In the genomic region with DNA sequence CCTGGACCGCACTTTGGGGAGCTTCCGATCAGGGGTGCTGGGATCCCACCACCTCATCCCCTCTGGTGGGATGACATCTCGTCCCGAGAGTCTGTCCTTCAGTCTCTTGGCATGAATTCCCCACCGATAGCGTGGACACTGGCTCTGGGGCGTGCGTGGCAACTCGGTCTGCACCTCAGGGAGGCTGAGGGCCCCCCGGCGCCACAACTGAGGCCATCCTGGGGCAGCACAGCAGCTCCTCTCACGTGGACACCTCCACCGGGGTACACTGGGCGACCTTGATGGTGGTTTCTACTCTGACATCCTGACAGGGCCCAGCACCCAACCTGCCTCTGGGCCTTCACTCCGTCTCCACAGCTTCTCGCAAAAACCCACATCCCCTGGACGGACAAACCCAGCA, we compare ENCODE assay signal across 24 cellular contexts. TPM values are rescaled to one million over a fixed set of nuclear protein-coding genes. Genes with fewer than 3 reads are reported as not detected.
DNase-seq lines count a peak whose midpoint lies in the region; FAIRE-seq and TF ChIP-seq lines count a peak whose summit lies in the region.
"Had no signal": no experiment of that assay in that cellular context is flagged by ENCODE, and none has a peak within 500 bp of the region (broad histone marks: within the 10 kb centered on the region; RNA-seq: fewer than 3 reads in every experiment).

No MANE protein-coding gene starts in this region.

- CTCF ChIA-PET in H1 (lab: Charles Lee; ENCODE audit: partially characterized antibody): interaction anchor here (1.0 to 2.0 kb wide), 3 partner anchors 70 to 296 kb away, joined by 3 to 5 read pairs (median 4); no protein-coding TSS in a partner anchor

- no peak overlapping the region for H2AK5ac ChIP-seq in H1 (ENCODE audit: low read depth, low read length)

- no peak overlapping the region for H3K27ac ChIP-seq in H1 (ENCODE audit: low read depth, low read length)
- H3K27ac ChIP-seq: BLaER1 had no signal

- H2BK5ac ChIP-seq in H1 (ENCODE audit: low read depth, low read length): no peak overlapping the region

- peaks cover 0 to 6% of the 10 kb centered on the region in 2 experiments for H4K20me1 ChIP-seq in H1 (replicated peaks in 1 of 2; ENCODE audit: control insufficient read depth in 1 of 2, insufficient read depth in 2 of 2, low read length in 2 of 2)

- no peaks in the 10 kb centered on the region for H3K79me2 ChIP-seq in H1 (ENCODE audit: control insufficient read depth in 1 of 2, insufficient read depth in 2 of 2, low read length in 2 of 2)

- POLR2A ChIA-PET in H1 (lab: Charles Lee; ENCODE audit: partially characterized antibody): interaction anchor here (0.6 to 1.3 kb wide), 3 partner anchors 10 to 60 kb away, joined by 3 read pairs; no protein-coding TSS in a partner anchor

- peaks cover 10% of the 10 kb centered on the region for H3K36me3 Mint-ChIP-seq in chondrocyte (ENCODE audit: low read depth)
- peaks cover 20% of the 10 kb centered on the region for H3K36me3 Mint-ChIP-seq in activated T-helper 2 cell treated with anti-CD3 and anti-CD28 coated beads, Interferon-gamma antibody, Interleukin-2, Interleukin-4, amounts not matched to agents 10 μg/mL and 5 μg/mL and 100 μg/mL, durations not matched to agents 14 hours and 24 hours and 36 hours (ENCODE audit: low read depth)

- no peaks in the 10 kb centered on the region; the same call in 1 of the 2 replicates for H3K79me1 ChIP-seq in H1 (ENCODE audit: low read depth, low read length)

- no peak overlapping the region for H3K27ac Mint-ChIP-seq in chondrocyte (ENCODE audit: unreplicated experiment)
- H3K27ac Mint-ChIP-seq in activated T-helper 2 cell treated with anti-CD3 and anti-CD28 coated beads, Interferon-gamma antibody, Interleukin-2, Interleukin-4, amounts not matched to agents 10 μg/mL and 5 μg/mL and 100 μg/mL, durations not matched to agents 14 hours and 24 hours and 36 hours: no peak overlapping the region
- H3K27ac Mint-ChIP-seq: CD4-positive, alpha-beta memory T cell; CD4-positive, CD25-positive, alpha-beta regulatory T cell had no signal

- no peaks in the 10 kb centered on the region for H3K27me3 Mint-ChIP-seq in chondrocyte (ENCODE audit: low read depth)
- H3K27me3 Mint-ChIP-seq in activated T-helper 2 cell treated with anti-CD3 and anti-CD28 coated beads, Interferon-gamma antibody, Interleukin-2, Interleukin-4, amounts not matched to agents 10 μg/mL and 5 μg/mL and 100 μg/mL, durations not matched to agents 14 hours and 24 hours and 36 hours (ENCODE audit: low read depth): no peaks in the 10 kb centered on the region
- H3K27me3 Mint-ChIP-seq: CD4-positive, alpha-beta memory T cell; CD8-positive, alpha-beta memory T cell had no signal

- H3K4me3 Mint-ChIP-seq in chondrocyte (ENCODE audit: unreplicated experiment): no peak overlapping the region
- H3K4me3 Mint-ChIP-seq in activated T-helper 2 cell treated with anti-CD3 and anti-CD28 coated beads, Interferon-gamma antibody, Interleukin-2, Interleukin-4, amounts not matched to agents 10 μg/mL and 5 μg/mL and 100 μg/mL, durations not matched to agents 14 hours and 24 hours and 36 hours (ENCODE audit: low read depth): no peak overlapping the region
- H3K4me3 Mint-ChIP-seq: CD14-positive monocyte; CD4-positive, alpha-beta memory T cell; CD4-positive, CD25-positive, alpha-beta regulatory T cell; CD8-positive, alpha-beta memory T cell had no signal

- H3K56ac ChIP-seq in H1 (replicated peaks; ENCODE audit: insufficient read length, low read depth, low read length): no peak overlapping the region

- no peak overlapping the region for H2BK20ac ChIP-seq in H1 (ENCODE audit: low read length)

- H4K8ac ChIP-seq in H1 (ENCODE audit: extremely low read depth, insufficient read depth, low read length): peak overlapping the region; percentile 68; the same call in 1 of the 2 replicates

- peaks cover 7 to 24% (median 7%) of the 10 kb centered on the region in 4 experiments; a peak in 6 of 8 replicates for H3K36me3 ChIP-seq in H1 (ENCODE audit: control insufficient read depth in 2 of 4, insufficient read depth in 4 of 4, low read length in 3 of 4)

- H3K4me1 Mint-ChIP-seq in chondrocyte (ENCODE audit: low read depth): no peaks in the 10 kb centered on the region
- H3K4me1 Mint-ChIP-seq in activated T-helper 2 cell treated with anti-CD3 and anti-CD28 coated beads, Interferon-gamma antibody, Interleukin-2, Interleukin-4, amounts not matched to agents 10 μg/mL and 5 μg/mL and 100 μg/mL, durations not matched to agents 14 hours and 24 hours and 36 hours (ENCODE audit: low read depth): no peaks in the 10 kb centered on the region
- H3K4me1 Mint-ChIP-seq: CD14-positive monocyte; CD4-positive, alpha-beta memory T cell; CD4-positive, CD25-positive, alpha-beta regulatory T cell; CD8-positive, alpha-beta memory T cell had no signal

- H3K18ac ChIP-seq in H1 (ENCODE audit: extremely low read depth, low read length): no peak overlapping the region

- no peak overlapping the region for H2AFZ ChIP-seq in H1 (ENCODE audit: low read length)

- H3K4me1 ChIP-seq in H1 (replicated peaks in 1 of 4; ENCODE audit: control insufficient read depth in 3 of 4, insufficient read depth in 4 of 4, low read length in 3 of 4): no peaks in the 10 kb centered on the region
- H3K4me1 ChIP-seq: BE2C had no signal

- no peak overlapping the region for H4K91ac ChIP-seq in H1 (replicated peaks; ENCODE audit: insufficient read length, low read length)

- no peak overlapping the region for H3K4me3 ChIP-seq in H1 (ENCODE audit: extremely low read depth in 1 of 4, insufficient read depth in 2 of 4, low read depth in 3 of 4, low read length in 4 of 4)
- H3K4me3 ChIP-seq: BLaER1 had no signal

- TF ChIP-seq CTCF in chondrocyte (IDR thresholded peaks at IDR 0.05) (no peak), H1 (IDR thresholded peaks at IDR 0.05; ENCODE audit: control extremely low read depth in 1 of 3, insufficient read depth in 1 of 3, low read depth in 1 of 3, low read length in 3 of 3) (no peak)

- no peak overlapping the region for H3K23ac ChIP-seq in H1 (ENCODE audit: insufficient read length)

- H2BK15ac ChIP-seq in H1 (ENCODE audit: low read length): no peak overlapping the region

- TF ChIP-seq RAD21 in H1 (IDR thresholded peaks at IDR 0.05 in 1 of 2, conservative IDR thresholded peaks at IDR 0.05 in 1 of 2; ENCODE audit: low read depth in 2 of 2, low read length in 2 of 2): no peak

- no peak overlapping the region for H2BK120ac ChIP-seq in H1 (replicated peaks; ENCODE audit: low read depth, low read length)

- no peak overlapping the region for H3K4me2 ChIP-seq in H1 (ENCODE audit: insufficient read depth in 1 of 2, low read depth in 2 of 2, low read length in 2 of 2)
- H3K4me2 ChIP-seq: BLaER1 had no signal

- WGBS in H1 (ENCODE audit: extremely low coverage in 1 of 2, insufficient coverage in 1 of 2, insufficient read length in 1 of 2, insufficient replicate concordance in 2 of 2, low coverage in 1 of 2, low lambda C conversion rate in 2 of 2, missing lambda C conversion rate in 1 of 2), 2 experiments: 94% methylated on average over 11 of the region's 17 CpGs; no CpG with 5 or more reads in 1 of the 2 experiments

- no peaks in the 10 kb centered on the region for H3K27me3 ChIP-seq in H1 (replicated peaks in 1 of 4; ENCODE audit: control insufficient read depth in 3 of 4, extremely low read depth in 1 of 4, insufficient read depth in 3 of 4, low read length in 3 of 4)
- H3K27me3 ChIP-seq: BE2C, BLaER1 had no signal

- no peak overlapping the region for H2BK12ac ChIP-seq in H1 (ENCODE audit: low read depth, low read length)

- no peak for TF ChIP-seq EP300 in H1 (IDR thresholded peaks at IDR 0.05; ENCODE audit: borderline replicate concordance in 1 of 2, low read depth in 2 of 2, low read length in 2 of 2)

- DNase-seq in chondrocyte (ENCODE audit: low spot score) (peak; percentile 87), H1 (ENCODE audit: low read depth in 1 of 2, low spot score in 2 of 2) (no peak), DMS153 treated with DMSO at 0.1 percent for 48 hours (lab: John Stamatoyannopoulos, UW; ENCODE audit: unreplicated experiment) (no peak)
- DNase-seq in activated T-helper 2 cell treated with anti-CD3 and anti-CD28 coated beads, Interferon-gamma antibody, Interleukin-2, Interleukin-4, amounts not matched to agents 10 μg/mL and 5 μg/mL and 100 μg/mL, durations not matched to agents 14 hours and 24 hours and 36 hours (ENCODE audit: low spot score): no peak
- DNase-seq: 8988T; ACHN; BE2C; C1 segment of cervical spinal cord; CD4-positive, alpha-beta memory T cell; CD4-positive, CD25-positive, alpha-beta regulatory T cell; CD8-positive, alpha-beta memory T cell; COR-L47; DMS 273 treated with DMSO at 0.1 percent for 48 hours; DMS153; DMS79 treated with DMSO at 0.1 percent for 48 hours; GF-D8 had no signal

- H3K14ac ChIP-seq in H1 (ENCODE audit: insufficient read length): no peak overlapping the region

- H3K9me3 ChIP-seq in H1 (ENCODE audit: insufficient read depth in 2 of 2, low read depth in 1 of 2, low read length in 1 of 2): peaks cover 0 to 1% of the 10 kb centered on the region in 2 experiments; a peak in 1 of 4 replicates
- H3K9me3 ChIP-seq: BE2C had no signal

- H3K4ac ChIP-seq in H1 (replicated peaks; ENCODE audit: insufficient read length, low read depth, low read length): no peak overlapping the region

- no peak for TF ChIP-seq POLR2A in H1 (IDR thresholded peaks at IDR 0.05; ENCODE audit: control extremely low read depth in 1 of 2, low read depth in 2 of 2, low read length in 2 of 2)

- FAIRE-seq in H1 (lab: Jason Lieb, UNC): no peak
- FAIRE-seq: A204.1, G401.6, GM12891, GM19239 had no signal

- H4K5ac ChIP-seq in H1 (ENCODE audit: insufficient read length, low read depth, low read length): no peak overlapping the region

- no peak overlapping the region for H3K9ac ChIP-seq in H1 (replicated peaks in 1 of 4; ENCODE audit: extremely low read depth in 1 of 4, low read depth in 3 of 4, low read length in 3 of 4)
- H3K9ac ChIP-seq: BLaER1 had no signal

- H3K9me3 Mint-ChIP-seq in chondrocyte (ENCODE audit: low read depth): no peaks in the 10 kb centered on the region
- no peaks in the 10 kb centered on the region for H3K9me3 Mint-ChIP-seq in activated T-helper 2 cell treated with anti-CD3 and anti-CD28 coated beads, Interferon-gamma antibody, Interleukin-2, Interleukin-4, amounts not matched to agents 10 μg/mL and 5 μg/mL and 100 μg/mL, durations not matched to agents 14 hours and 24 hours and 36 hours
- H3K9me3 Mint-ChIP-seq: CD8-positive, alpha-beta memory T cell had no signal

- intact Hi-C loops in activated T-helper 2 cell treated with anti-CD3 and anti-CD28 coated beads, Interferon-gamma antibody, Interleukin-2, Interleukin-4, amounts not matched to agents 10 μg/mL and 5 μg/mL and 100 μg/mL, durations not matched to agents 14 hours and 24 hours and 36 hours (cut with micrococcal nuclease): no loop called here

- H3K23me2 ChIP-seq in H1 (ENCODE audit: low read depth, low read length): no peaks in the 10 kb centered on the region

RNA-seq across cellular contexts. Expression of a gene that starts 8.6 kb away (rescaled TPM):
- 0.89 to 1.6 TPM (median 1.5 TPM) in 3 replicates for total RNA-seq in chondrocyte
- total RNA-seq in H1 (2021; fragmentation: NEBNext Ultra II Directional; extraction: Animal tissue kit (Norgen Biotek cat#: 25700)): 0.34 and 1.3 TPM in 2 replicates
- polyA plus RNA-seq in H1 (2011; rRNA removed): 0.50 and 1.1 TPM in 2 replicates
- polyA plus RNA-seq in H1 (2011; cell fraction: cytosol; rRNA removed): 1.4 TPM
- polyA plus RNA-seq in H1 (2011; cell fraction: nucleus; rRNA removed): 8.9 TPM
- polyA plus RNA-seq in H1 (2012, experiment 1 of 2): 0.90 to 2.2 TPM (median 1.5 TPM) in 4 replicates
- 2.0 TPM for polyA plus RNA-seq in H1 (2012, experiment 2 of 2)
- 0.47 TPM for polyA plus RNA-seq in H1 (2013, experiment 1 of 2)
- 0.75 TPM for polyA plus RNA-seq in H1 (2013, experiment 2 of 2)
- 0.13 TPM in 1 of 2 replicates, not detected in the other for polyA minus RNA-seq in H1 (2011; rRNA and poly(A)+ RNA removed)
- polyA minus RNA-seq in H1 (2011; cell fraction: cytosol; rRNA and poly(A)+ RNA removed): not detected
- polyA minus RNA-seq in H1 (2011; cell fraction: nucleus; rRNA and poly(A)+ RNA removed): 1.00 TPM
- total RNA-seq in activated T-helper 2 cell treated with anti-CD3 and anti-CD28 coated beads, Interferon-gamma antibody, Interleukin-2, Interleukin-4, amounts not matched to agents 10 μg/mL and 5 μg/mL and 100 μg/mL, durations not matched to agents 14 hours and 24 hours and 36 hours: not detected in 2 replicates
- total RNA-seq: A673; CD4-positive, alpha-beta memory T cell; CD4-positive, CD25-positive, alpha-beta regulatory T cell; CD8-positive, alpha-beta memory T cell had no signal
- polyA plus RNA-seq: CD14-positive monocyte; CD4-positive, alpha-beta memory T cell; CD4-positive, CD25-positive, alpha-beta regulatory T cell; CD8-positive, alpha-beta memory T cell had no signal

RNA-seq across cellular contexts. Expression of a gene that starts 11.1 kb away (rescaled TPM):
- total RNA-seq in chondrocyte: 0.82 to 4.0 TPM (median 3.7 TPM) in 3 replicates
- 1.2 and 2.8 TPM in 2 replicates for total RNA-seq in H1 (2021; fragmentation: NEBNext Ultra II Directional; extraction: Animal tissue kit (Norgen Biotek cat#: 25700))
- polyA plus RNA-seq in H1 (2011; rRNA removed): 2.9 and 4.5 TPM in 2 replicates
- 2.4 TPM for polyA plus RNA-seq in H1 (2011; cell fraction: cytosol; rRNA removed)
- polyA plus RNA-seq in H1 (2011; cell fraction: nucleus; rRNA removed): 10.9 TPM
- 1.3 to 3.2 TPM (median 2.4 TPM) in 4 replicates for polyA plus RNA-seq in H1 (2012, experiment 1 of 2)
- 1.3 TPM for polyA plus RNA-seq in H1 (2012, experiment 2 of 2)
- 0.85 TPM for polyA plus RNA-seq in H1 (2013, experiment 1 of 2)
- 1.2 TPM for polyA plus RNA-seq in H1 (2013, experiment 2 of 2)
- 0.44 and 1.0 TPM in 2 replicates for polyA minus RNA-seq in H1 (2011; rRNA and poly(A)+ RNA removed)
- not detected for polyA minus RNA-seq in H1 (2011; cell fraction: cytosol; rRNA and poly(A)+ RNA removed)
- polyA minus RNA-seq in H1 (2011; cell fraction: nucleus; rRNA and poly(A)+ RNA removed): 2.0 TPM
- total RNA-seq in activated T-helper 2 cell treated with anti-CD3 and anti-CD28 coated beads, Interferon-gamma antibody, Interleukin-2, Interleukin-4, amounts not matched to agents 10 μg/mL and 5 μg/mL and 100 μg/mL, durations not matched to agents 14 hours and 24 hours and 36 hours: 0.82 TPM in 1 of 2 replicates, not detected in the other
- total RNA-seq: CD4-positive, CD25-positive, alpha-beta regulatory T cell; CD8-positive, alpha-beta memory T cell had no signal
- polyA plus RNA-seq: AG04450; CD14-positive monocyte; CD4-positive, alpha-beta memory T cell; CD4-positive, CD25-positive, alpha-beta regulatory T cell; CD8-positive, alpha-beta memory T cell had no signal

RNA-seq across cellular contexts. Expression of a gene that starts 15.8 kb away (rescaled TPM):
- 20.3 to 23.2 TPM (median 21.0 TPM) in 3 replicates for total RNA-seq in chondrocyte
- 0.84 and 1.1 TPM in 2 replicates for total RNA-seq in H1 (2021; fragmentation: NEBNext Ultra II Directional; extraction: Animal tissue kit (Norgen Biotek cat#: 25700))
- polyA plus RNA-seq in H1 (2011; rRNA removed): 1.2 and 2.0 TPM in 2 replicates
- polyA plus RNA-seq in H1 (2011; cell fraction: cytosol; rRNA removed): 1.2 TPM
- polyA plus RNA-seq in H1 (2011; cell fraction: nucleus; rRNA removed): 10.5 TPM
- 1.0 to 2.7 TPM (median 1.8 TPM) in 4 replicates for polyA plus RNA-seq in H1 (2012, experiment 1 of 2)
- 0.59 TPM for polyA plus RNA-seq in H1 (2012, experiment 2 of 2)
- polyA plus RNA-seq in H1 (2013, experiment 1 of 2): 0.87 TPM
- polyA plus RNA-seq in H1 (2013, experiment 2 of 2): 1.0 TPM
- 0.19 and 0.49 TPM in 2 replicates for polyA minus RNA-seq in H1 (2011; rRNA and poly(A)+ RNA removed)
- not detected for polyA minus RNA-seq in H1 (2011; cell fraction: cytosol; rRNA and poly(A)+ RNA removed)
- polyA minus RNA-seq in H1 (2011; cell fraction: nucleus; rRNA and poly(A)+ RNA removed): 1.8 TPM
- 0.30 and 0.46 TPM in 2 replicates for total RNA-seq in activated T-helper 2 cell treated with anti-CD3 and anti-CD28 coated beads, Interferon-gamma antibody, Interleukin-2, Interleukin-4, amounts not matched to agents 10 μg/mL and 5 μg/mL and 100 μg/mL, durations not matched to agents 14 hours and 24 hours and 36 hours
- total RNA-seq: A673; CD4-positive, CD25-positive, alpha-beta regulatory T cell had no signal
- polyA plus RNA-seq: CD14-positive monocyte; CD4-positive, alpha-beta memory T cell; CD4-positive, CD25-positive, alpha-beta regulatory T cell; CD8-positive, alpha-beta memory T cell had no signal

RNA-seq across cellular contexts. Expression of a gene that starts 56.9 kb away (rescaled TPM):
- total RNA-seq in chondrocyte: 122 to 146 TPM (median 125 TPM) in 3 replicates
- total RNA-seq in H1 (2021; fragmentation: NEBNext Ultra II Directional; extraction: Animal tissue kit (Norgen Biotek cat#: 25700)): 104 and 108 TPM in 2 replicates
- 80.6 and 131 TPM in 2 replicates for polyA plus RNA-seq in H1 (2011; rRNA removed)
- 64.7 TPM for polyA plus RNA-seq in H1 (2011; cell fraction: cytosol; rRNA removed)
- polyA plus RNA-seq in H1 (2011; cell fraction: nucleus; rRNA removed): 131 TPM
- 46.8 to 81.6 TPM (median 75.8 TPM) in 4 replicates for polyA plus RNA-seq in H1 (2012, experiment 1 of 2)
- 137 TPM for polyA plus RNA-seq in H1 (2012, experiment 2 of 2)
- 187 TPM for polyA plus RNA-seq in H1 (2013, experiment 1 of 2)
- 191 TPM for polyA plus RNA-seq in H1 (2013, experiment 2 of 2)
- polyA minus RNA-seq in H1 (2011; rRNA and poly(A)+ RNA removed): 30.0 and 32.1 TPM in 2 replicates
- 50.3 TPM for polyA minus RNA-seq in H1 (2011; cell fraction: cytosol; rRNA and poly(A)+ RNA removed)
- polyA minus RNA-seq in H1 (2011; cell fraction: nucleus; rRNA and poly(A)+ RNA removed): 36.9 TPM
- 30.3 TPM in 2 replicates for total RNA-seq in activated T-helper 2 cell treated with anti-CD3 and anti-CD28 coated beads, Interferon-gamma antibody, Interleukin-2, Interleukin-4, amounts not matched to agents 10 μg/mL and 5 μg/mL and 100 μg/mL, durations not matched to agents 14 hours and 24 hours and 36 hours

Comparison
In these comparisons a context has a peak if more than half of its experiments do, and no peak if none do; other contexts are left out.
1. RNA of a gene that starts 15.8 kb away (total RNA-seq): 20.3 to 23.2 TPM in chondrocyte; 0.84 to 1.1 TPM in H1 and 0.30 to 0.46 TPM in activated T-helper 2 cell treated with anti-CD3 and anti-CD28 coated beads, Interferon-gamma antibody, Interleukin-2, Interleukin-4, amounts not matched to agents 10 μg/mL and 5 μg/mL and 100 μg/mL, durations not matched to agents 14 hours and 24 hours and 36 hours; every median in the first group is over 10 times any median in the second.